Comparison of ENCODE assay signal across 9 cellular contexts in the genomic region with DNA sequence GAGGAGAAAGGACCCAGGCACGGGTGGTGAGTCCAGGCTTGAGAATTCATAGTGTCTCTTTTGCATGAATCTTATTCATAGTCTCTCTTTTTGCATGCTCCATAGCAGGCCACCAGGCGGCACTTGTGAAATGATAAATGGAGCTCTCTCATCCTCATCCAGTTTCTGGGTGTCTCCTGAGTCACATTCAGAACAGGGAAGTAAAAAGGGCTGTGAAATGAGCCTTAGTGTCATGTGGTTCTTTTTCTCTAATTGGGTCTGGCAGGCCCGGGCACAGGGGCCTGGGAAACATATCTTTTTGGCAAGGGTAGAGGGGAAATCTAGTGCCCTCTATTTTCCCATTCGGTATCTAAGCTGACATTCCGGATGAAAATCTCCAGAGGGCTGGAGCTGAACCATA. TPM values are rescaled to one million over a fixed set of nuclear protein-coding genes. Genes with fewer than 3 reads are reported as not detected.
DNase-seq lines count a peak whose midpoint lies in the region; ATAC-seq and TF ChIP-seq lines count a peak whose summit lies in the region.
"Had no signal": no experiment of that assay in that cellular context is flagged by ENCODE, and none has a peak within 500 bp of the region (broad histone marks: within the 10 kb centered on the region; RNA-seq: fewer than 3 reads in every experiment).

No MANE protein-coding gene starts in this region.

- H3K27ac Mint-ChIP-seq in mesothelial cell of epicardium = no peak overlapping the region
- H3K27ac Mint-ChIP-seq: activated naive CD8-positive, alpha-beta T cell treated with anti-CD3 and anti-CD28 coated beads, Interleukin-2, amount 10 ng/mL, durations not matched to agents 7 days and 5 days had no signal

- peaks cover 2% of the 10 kb centered on the region for H3K27me3 Mint-ChIP-seq in mesothelial cell of epicardium (ENCODE audit: low read depth)

- peak; percentile 50 for ATAC-seq in HG02759 (IDR thresholded peaks at IDR 0.05; ENCODE audit: unreplicated experiment)

- peak; percentile 23 for TF ChIP-seq CTCF in mesothelial cell of epicardium (IDR thresholded peaks at IDR 0.05; ENCODE audit: unreplicated experiment)

- H3K4me3 Mint-ChIP-seq in mesothelial cell of epicardium = no peak overlapping the region
- H3K4me3 Mint-ChIP-seq: activated naive CD8-positive, alpha-beta T cell treated with anti-CD3 and anti-CD28 coated beads, Interleukin-2, amount 10 ng/mL, durations not matched to agents 7 days and 5 days had no signal

- H3K9me3 Mint-ChIP-seq in mesothelial cell of epicardium = no peaks in the 10 kb centered on the region
- H3K9me3 Mint-ChIP-seq: activated naive CD8-positive, alpha-beta T cell treated with anti-CD3 and anti-CD28 coated beads, Interleukin-2, amount 10 ng/mL, durations not matched to agents 7 days and 5 days had no signal

- DNase-seq in DMS 273 (lab: John Stamatoyannopoulos, UW; ENCODE audit: unreplicated experiment) (peak; percentile 48), DMS 273 treated with DMSO at 0.1 percent for 48 hours (lab: John Stamatoyannopoulos, UW) (no peak), NOMO-1 (lab: John Stamatoyannopoulos, UW; ENCODE audit: unreplicated experiment in 2 of 2) (peak; percentile 72 to 95), dedifferentiated amniotic fluid mesenchymal stem cell (ENCODE audit: extremely low spot score) (peak; percentile 88), mesothelial cell of epicardium (ENCODE audit: low spot score in 2 of 2, unreplicated experiment in 2 of 2) (no peak), COR-L47 (lab: John Stamatoyannopoulos, UW) (no peak), activated gamma-delta T cell (lab: John Stamatoyannopoulos, UW) (no peak)
- DNase-seq: activated naive CD8-positive, alpha-beta T cell treated with anti-CD3 and anti-CD28 coated beads, Interleukin-2, amount 10 ng/mL, durations not matched to agents 7 days and 5 days had no signal

- H3K36me3 Mint-ChIP-seq in mesothelial cell of epicardium = no peaks in the 10 kb centered on the region
- H3K36me3 Mint-ChIP-seq: activated naive CD8-positive, alpha-beta T cell treated with anti-CD3 and anti-CD28 coated beads, Interleukin-2, amount 10 ng/mL, durations not matched to agents 7 days and 5 days had no signal

- peaks cover 2% of the 10 kb centered on the region for H3K4me1 Mint-ChIP-seq in mesothelial cell of epicardium

RNA-seq across cellular contexts. Expression of gene NCF2, which starts 19.1 kb away (rescaled TPM):
- total RNA-seq in mesothelial cell of epicardium = 0.16 to 0.47 TPM in 2 of 3 replicates, not detected in the other

RNA-seq across cellular contexts. Expression of gene ARPC5, which starts 26.3 kb away (rescaled TPM):
- 72.9 to 75.7 TPM (median 73.9 TPM) in 3 replicates for total RNA-seq in mesothelial cell of epicardium

RNA-seq across cellular contexts. Expression of gene APOBEC4, which starts 43.8 kb away (rescaled TPM):
- not detected in 3 replicates for total RNA-seq in mesothelial cell of epicardium
- total RNA-seq: activated naive CD8-positive, alpha-beta T cell treated with anti-CD3 and anti-CD28 coated beads, Interleukin-2, amount 10 ng/mL, durations not matched to agents 7 days and 5 days had no signal

Comparison
In these comparisons a context has a peak if more than half of its experiments do, and no peak if none do; other contexts are left out.
1. DNase-seq: peak in DMS 273 (single experiment), NOMO-1 (2 of 2) and dedifferentiated amniotic fluid mesenchymal stem cell (single experiment); none in DMS 273 treated with DMSO at 0.1 percent for 48 hours (single experiment), mesothelial cell of epicardium (0 of 2), COR-L47 (single experiment) and activated gamma-delta T cell (single experiment).